1 cellular context compared by ENCODE assay signal in genomic region chr3:197023241-197023997, GRCh38.
TF ChIP-seq lines count a peak whose summit lies in the region.

No MANE protein-coding gene starts in this region.

TF ChIP-seq in GM23338, 12 proteins besides CTCF, POLR2A, EP300 and RAD21 (continued from another document):
- TF ChIP-seq ZNF462 (CRISPR knock-in tag; IDR thresholded peaks at IDR 0.05), result no peak
- TF ChIP-seq STAT1 (IDR thresholded peaks at IDR 0.05; ENCODE audit: unreplicated experiment), result no peak
TF ChIP-seq in GM23338: peak in this region for 0.
